Comparison of ENCODE assay signal across 1 cellular context in genomic region chr12:42255221-42255874, GRCh38.
TF ChIP-seq lines count a peak whose summit lies in the region.

No MANE protein-coding gene starts in this region.

TF ChIP-seq in H1, 55 proteins besides CTCF, POLR2A, EP300 and RAD21 (continued from another document):
- no peak for TF ChIP-seq CHD7 (IDR thresholded peaks at IDR 0.05; ENCODE audit: insufficient replicate concordance, low read length)
- TF ChIP-seq ASH2L (IDR thresholded peaks at IDR 0.05; ENCODE audit: low read length): no peak
- no peak for TF ChIP-seq PHF8 (conservative IDR thresholded peaks at IDR 0.05; ENCODE audit: low read depth, low read length)
- no peak for TF ChIP-seq JUND (IDR thresholded peaks at IDR 0.05; ENCODE audit: low read length)
- no peak for TF ChIP-seq EZH2 (IDR thresholded peaks at IDR 0.05; ENCODE audit: low read depth, low read length, severe bottlenecking)
TF ChIP-seq in H1: peak in this region for 0.
